Comparison of ENCODE assay signal across 2 cellular contexts in the genomic region with DNA sequence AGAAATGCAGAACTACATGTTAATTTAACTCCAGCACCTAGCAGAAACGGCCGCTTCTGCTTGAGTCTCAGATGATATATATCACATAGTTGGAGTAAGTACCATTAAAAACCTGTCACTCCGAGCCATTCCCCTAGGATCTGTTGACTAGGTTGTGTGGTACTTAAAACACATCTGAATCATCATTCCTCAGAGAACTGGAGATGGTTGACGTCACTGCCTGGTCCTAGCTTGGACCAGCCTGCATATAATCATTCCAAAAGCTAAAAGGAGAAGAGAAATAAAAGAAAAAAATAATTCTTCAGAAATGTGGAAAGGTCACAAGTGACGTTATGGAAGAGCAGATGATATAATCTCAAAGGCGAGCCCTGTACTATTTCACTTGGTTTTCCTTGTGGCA.
TF ChIP-seq lines count a peak whose summit lies in the region.

No MANE protein-coding gene starts in this region.

TF ChIP-seq in HepG2, 621 proteins besides CTCF, POLR2A, EP300 and RAD21:
- TF ChIP-seq ZNF382 (CRISPR knock-in tag; IDR thresholded peaks at IDR 0.05; ENCODE audit: borderline replicate concordance) (no peak), ZNF761 (CRISPR knock-in tag; conservative IDR thresholded peaks at IDR 0.05) (no peak), ZNF550 (CRISPR knock-in tag; IDR thresholded peaks at IDR 0.05; ENCODE audit: borderline replicate concordance) (no peak), PRMT3 (CRISPR knock-in tag; IDR thresholded peaks at IDR 0.05; ENCODE audit: borderline replicate concordance, low read depth) (no peak), ZNF850 (CRISPR knock-in tag; conservative IDR thresholded peaks at IDR 0.05) (no peak), ZNF547 (CRISPR knock-in tag; IDR thresholded peaks at IDR 0.05) (no peak), ADNP (CRISPR knock-in tag; IDR thresholded peaks at IDR 0.05) (no peak), ZNF607 (CRISPR knock-in tag; IDR thresholded peaks at IDR 0.05; ENCODE audit: borderline replicate concordance) (no peak), ZNF274 (CRISPR knock-in tag; IDR thresholded peaks at IDR 0.05) (no peak), ZNF317 (CRISPR knock-in tag; IDR thresholded peaks at IDR 0.05) (no peak), HOXA7 (CRISPR knock-in tag; IDR thresholded peaks at IDR 0.05) (no peak), GABPA (IDR thresholded peaks at IDR 0.05; ENCODE audit: low read depth, low read length) (no peak), GABPA (CRISPR knock-in tag; IDR thresholded peaks at IDR 0.05; ENCODE audit: low read depth) (no peak), ZNF484 (CRISPR knock-in tag; IDR thresholded peaks at IDR 0.05; ENCODE audit: borderline replicate concordance, low read depth) (no peak)
- TF ChIP-seq, protein P1, sequence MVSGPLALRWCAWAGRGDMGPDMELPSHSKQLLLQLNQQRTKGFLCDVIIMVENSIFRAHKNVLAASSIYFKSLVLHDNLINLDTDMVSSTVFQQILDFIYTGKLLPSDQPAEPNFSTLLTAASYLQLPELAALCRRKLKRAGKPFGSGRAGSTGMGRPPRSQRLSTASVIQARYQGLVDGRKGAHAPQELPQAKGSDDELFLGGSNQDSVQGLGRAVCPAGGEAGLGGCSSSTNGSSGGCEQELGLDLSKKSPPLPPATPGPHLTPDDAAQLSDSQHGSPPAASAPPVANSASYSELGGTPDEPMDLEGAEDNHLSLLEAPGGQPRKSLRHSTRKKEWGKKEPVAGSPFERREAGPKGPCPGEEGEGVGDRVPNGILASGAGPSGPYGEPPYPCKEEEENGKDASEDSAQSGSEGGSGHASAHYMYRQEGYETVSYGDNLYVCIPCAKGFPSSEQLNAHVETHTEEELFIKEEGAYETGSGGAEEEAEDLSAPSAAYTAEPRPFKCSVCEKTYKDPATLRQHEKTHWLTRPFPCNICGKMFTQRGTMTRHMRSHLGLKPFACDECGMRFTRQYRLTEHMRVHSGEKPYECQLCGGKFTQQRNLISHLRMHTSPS (CRISPR knock-in tag; IDR thresholded peaks at IDR 0.05; ENCODE audit: low read depth): no peak
- TF ChIP-seq, protein P2, sequence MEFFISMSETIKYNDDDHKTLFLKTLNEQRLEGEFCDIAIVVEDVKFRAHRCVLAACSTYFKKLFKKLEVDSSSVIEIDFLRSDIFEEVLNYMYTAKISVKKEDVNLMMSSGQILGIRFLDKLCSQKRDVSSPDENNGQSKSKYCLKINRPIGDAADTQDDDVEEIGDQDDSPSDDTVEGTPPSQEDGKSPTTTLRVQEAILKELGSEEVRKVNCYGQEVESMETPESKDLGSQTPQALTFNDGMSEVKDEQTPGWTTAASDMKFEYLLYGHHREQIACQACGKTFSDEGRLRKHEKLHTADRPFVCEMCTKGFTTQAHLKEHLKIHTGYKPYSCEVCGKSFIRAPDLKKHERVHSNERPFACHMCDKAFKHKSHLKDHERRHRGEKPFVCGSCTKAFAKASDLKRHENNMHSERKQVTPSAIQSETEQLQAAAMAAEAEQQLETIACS (CRISPR knock-in tag; IDR thresholded peaks at IDR 0.05): no peak
- TF ChIP-seq, protein P3, sequence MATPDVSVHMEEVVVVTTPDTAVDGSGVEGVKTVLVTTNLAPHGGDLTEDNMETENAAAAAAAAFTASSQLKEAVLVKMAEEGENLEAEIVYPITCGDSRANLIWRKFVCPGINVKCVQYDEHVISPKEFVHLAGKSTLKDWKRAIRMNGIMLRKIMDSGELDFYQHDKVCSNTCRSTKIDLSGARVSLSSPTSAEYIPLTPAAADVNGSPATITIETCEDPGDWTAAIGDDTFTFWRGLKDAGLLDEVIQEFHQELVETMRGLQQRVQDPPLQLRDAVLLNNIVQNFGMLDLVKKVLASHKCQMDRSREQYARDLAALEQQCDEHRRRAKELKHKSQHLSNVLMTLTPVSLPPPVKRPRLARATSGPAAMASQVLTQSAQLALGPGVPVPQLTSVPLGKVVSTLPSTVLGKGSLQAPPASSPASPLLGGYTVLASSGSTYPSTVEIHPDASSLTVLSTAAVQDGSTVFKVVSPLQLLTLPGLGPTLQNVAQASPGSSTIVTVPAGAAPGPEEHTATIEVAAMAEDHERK (CRISPR knock-in tag; IDR thresholded peaks at IDR 0.05; ENCODE audit: low read depth): no peak
- TF ChIP-seq, protein P4, sequence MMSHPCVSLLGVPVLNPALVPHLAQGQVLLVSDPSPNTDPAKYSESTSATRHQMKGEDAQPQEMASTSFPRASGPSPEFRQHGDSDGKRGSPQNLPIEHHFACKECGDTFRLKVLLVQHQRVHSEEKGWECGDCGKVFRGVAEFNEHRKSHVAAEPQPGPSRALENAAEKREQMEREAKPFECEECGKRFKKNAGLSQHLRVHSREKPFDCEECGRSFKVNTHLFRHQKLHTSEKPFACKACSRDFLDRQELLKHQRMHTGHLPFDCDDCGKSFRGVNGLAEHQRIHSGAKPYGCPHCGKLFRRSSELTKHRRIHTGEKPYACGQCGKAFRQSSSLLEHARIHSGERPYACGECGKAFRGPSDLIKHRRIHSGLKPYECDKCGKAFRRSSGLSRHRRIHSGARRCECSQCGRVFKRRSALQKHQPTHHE (CRISPR knock-in tag; IDR thresholded peaks at IDR 0.05; ENCODE audit: borderline replicate concordance): no peak

TF ChIP-seq in GM23338, 12 proteins besides CTCF, POLR2A, EP300 and RAD21:
- TF ChIP-seq, protein P5, sequence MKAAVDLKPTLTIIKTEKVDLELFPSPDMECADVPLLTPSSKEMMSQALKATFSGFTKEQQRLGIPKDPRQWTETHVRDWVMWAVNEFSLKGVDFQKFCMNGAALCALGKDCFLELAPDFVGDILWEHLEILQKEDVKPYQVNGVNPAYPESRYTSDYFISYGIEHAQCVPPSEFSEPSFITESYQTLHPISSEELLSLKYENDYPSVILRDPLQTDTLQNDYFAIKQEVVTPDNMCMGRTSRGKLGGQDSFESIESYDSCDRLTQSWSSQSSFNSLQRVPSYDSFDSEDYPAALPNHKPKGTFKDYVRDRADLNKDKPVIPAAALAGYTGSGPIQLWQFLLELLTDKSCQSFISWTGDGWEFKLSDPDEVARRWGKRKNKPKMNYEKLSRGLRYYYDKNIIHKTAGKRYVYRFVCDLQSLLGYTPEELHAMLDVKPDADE (IDR thresholded peaks at IDR 0.05): no peak
- TF ChIP-seq, protein P6, sequence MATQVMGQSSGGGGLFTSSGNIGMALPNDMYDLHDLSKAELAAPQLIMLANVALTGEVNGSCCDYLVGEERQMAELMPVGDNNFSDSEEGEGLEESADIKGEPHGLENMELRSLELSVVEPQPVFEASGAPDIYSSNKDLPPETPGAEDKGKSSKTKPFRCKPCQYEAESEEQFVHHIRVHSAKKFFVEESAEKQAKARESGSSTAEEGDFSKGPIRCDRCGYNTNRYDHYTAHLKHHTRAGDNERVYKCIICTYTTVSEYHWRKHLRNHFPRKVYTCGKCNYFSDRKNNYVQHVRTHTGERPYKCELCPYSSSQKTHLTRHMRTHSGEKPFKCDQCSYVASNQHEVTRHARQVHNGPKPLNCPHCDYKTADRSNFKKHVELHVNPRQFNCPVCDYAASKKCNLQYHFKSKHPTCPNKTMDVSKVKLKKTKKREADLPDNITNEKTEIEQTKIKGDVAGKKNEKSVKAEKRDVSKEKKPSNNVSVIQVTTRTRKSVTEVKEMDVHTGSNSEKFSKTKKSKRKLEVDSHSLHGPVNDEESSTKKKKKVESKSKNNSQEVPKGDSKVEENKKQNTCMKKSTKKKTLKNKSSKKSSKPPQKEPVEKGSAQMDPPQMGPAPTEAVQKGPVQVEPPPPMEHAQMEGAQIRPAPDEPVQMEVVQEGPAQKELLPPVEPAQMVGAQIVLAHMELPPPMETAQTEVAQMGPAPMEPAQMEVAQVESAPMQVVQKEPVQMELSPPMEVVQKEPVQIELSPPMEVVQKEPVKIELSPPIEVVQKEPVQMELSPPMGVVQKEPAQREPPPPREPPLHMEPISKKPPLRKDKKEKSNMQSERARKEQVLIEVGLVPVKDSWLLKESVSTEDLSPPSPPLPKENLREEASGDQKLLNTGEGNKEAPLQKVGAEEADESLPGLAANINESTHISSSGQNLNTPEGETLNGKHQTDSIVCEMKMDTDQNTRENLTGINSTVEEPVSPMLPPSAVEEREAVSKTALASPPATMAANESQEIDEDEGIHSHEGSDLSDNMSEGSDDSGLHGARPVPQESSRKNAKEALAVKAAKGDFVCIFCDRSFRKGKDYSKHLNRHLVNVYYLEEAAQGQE (IDR thresholded peaks at IDR 0.05; ENCODE audit: unreplicated experiment): no peak
- no peak for TF ChIP-seq EZH2phosphoT487 (IDR thresholded peaks at IDR 0.05; ENCODE audit: unreplicated experiment)
